In genomic region chr19:52527954-52528326, GRCh38 we compare ENCODE assay signal across 1 cellular context.
TF ChIP-seq lines count a peak whose summit lies in the region.

No MANE protein-coding gene starts in this region.

TF ChIP-seq in K562, 482 proteins besides CTCF, POLR2A, EP300 and RAD21:
- 0 out of 2 replicates have a peak, but pooled peaks have one; percentile 42 for TF ChIP-seq ARID4B (CRISPR knock-in tag; IDR thresholded peaks at IDR 0.05)
- TF ChIP-seq POLR2G (IDR thresholded peaks at IDR 0.05; ENCODE audit: low read depth, low read length) = peak; percentile 58
- peak in 1 of 2 experiments; percentile 5; a peak in 1 of 4 replicates for TF ChIP-seq HDAC1 (IDR thresholded peaks at IDR 0.05)
- TF ChIP-seq RBFOX2 (IDR thresholded peaks at IDR 0.05; ENCODE audit: low read depth, low read length) = peak; percentile 72
- no peak; the same call in 1 of the 2 replicates for TF ChIP-seq MYC (IDR thresholded peaks at IDR 0.05; ENCODE audit: low read depth, low read length)
- peak; percentile 62; the same call in 1 of the 2 replicates for TF ChIP-seq MYC (CRISPR knock-in tag; IDR thresholded peaks at IDR 0.05; ENCODE audit: borderline replicate concordance, low read depth)
- TF ChIP-seq ZNF75A (CRISPR knock-in tag; IDR thresholded peaks at IDR 0.05) = no peak
- no peak for TF ChIP-seq PHB2 (IDR thresholded peaks at IDR 0.05; ENCODE audit: low read depth)
- TF ChIP-seq TEAD1 (CRISPR knock-in tag; IDR thresholded peaks at IDR 0.05) = 0 out of 4 replicates have a peak, but pooled peaks of 1 of the 2 experiments have one; percentile 24
